ENCODE assay signal across 8 cellular contexts in the genomic region with DNA sequence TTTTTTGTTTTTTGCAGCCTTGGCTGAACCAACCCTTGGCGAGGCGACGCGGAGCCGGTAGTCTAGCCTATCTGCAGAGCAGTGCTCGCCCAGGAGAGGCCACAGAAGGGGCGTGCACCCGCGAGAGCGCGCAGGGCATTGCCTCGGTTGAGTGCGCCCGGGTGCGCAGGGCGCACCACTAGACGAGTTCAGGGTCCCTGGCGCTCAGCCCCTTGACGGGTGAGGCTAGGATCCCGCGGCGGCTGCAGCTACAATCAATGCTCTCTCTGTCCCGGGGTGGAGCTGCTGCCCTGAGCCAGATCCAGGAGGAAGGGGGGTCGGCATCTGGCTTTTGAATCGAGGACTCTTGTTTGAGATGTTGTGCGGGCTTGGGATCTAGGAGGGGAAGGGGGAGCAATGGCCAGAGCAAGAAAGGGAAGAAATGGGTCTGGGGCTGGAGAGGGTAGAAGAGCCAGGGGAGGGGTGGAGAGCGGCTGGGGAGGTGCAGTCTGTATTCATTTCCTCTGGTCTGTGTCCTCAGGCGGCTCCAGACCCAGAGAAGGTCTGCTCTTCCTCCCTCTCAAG. TPM values are rescaled to one million over a fixed set of nuclear protein-coding genes. Genes with fewer than 3 reads are reported as not detected.
DNase-seq lines count a peak whose midpoint lies in the region; ATAC-seq and TF ChIP-seq lines count a peak whose summit lies in the region.

No MANE protein-coding gene starts in this region.

- TF ChIP-seq CTCF in astrocyte of the spinal cord (IDR thresholded peaks at IDR 0.05; ENCODE audit: low read depth, low read length), result no peak
- no peak for TF ChIP-seq CTCF in lung (IDR thresholded peaks at IDR 0.05; ENCODE audit: control extremely low read depth, extremely low read depth)
- TF ChIP-seq CTCF in type B pancreatic cell (conservative IDR thresholded peaks at IDR 0.05), result no peak

- no peak for ATAC-seq in stimulated activated naive CD8-positive, alpha-beta T cell treated with anti-CD3 and anti-CD28 coated beads, Interleukin-15, Interleukin-2, amounts not matched to agents 100 U/mL and 50 U/mL, for 24 hours
- ATAC-seq in lung (ENCODE audit: insufficient read depth, low FRiP score) (no peak), GM19023 (IDR thresholded peaks at IDR 0.05; ENCODE audit: unreplicated experiment) (no peak)

- H3K9me3 Mint-ChIP-seq in stimulated activated naive CD8-positive, alpha-beta T cell treated with anti-CD3 and anti-CD28 coated beads, Interleukin-15, Interleukin-2, amounts not matched to agents 100 ng/mL and 50 ng/mL, for 24 hours, result no peaks in the 10 kb centered on the region
- H3K9me3 Mint-ChIP-seq in type B pancreatic cell, result no peaks in the 10 kb centered on the region

- peaks cover 50% of the 10 kb centered on the region for H3K27me3 Mint-ChIP-seq in stimulated activated naive CD8-positive, alpha-beta T cell treated with anti-CD3 and anti-CD28 coated beads, Interleukin-15, Interleukin-2, amounts not matched to agents 100 ng/mL and 50 ng/mL, for 24 hours
- H3K27me3 Mint-ChIP-seq in type B pancreatic cell, result peaks cover 62% of the 10 kb centered on the region

- H3K36me3 ChIP-seq in lung (ENCODE audit: control insufficient read depth in 2 of 2, insufficient read depth in 2 of 2, low read length in 2 of 2), result no peaks in the 10 kb centered on the region

- H3K4me3 ChIP-seq in astrocyte of the spinal cord (ENCODE audit: low read depth, low read length) (peak overlapping the region; percentile 67), lung (peak overlapping the region; percentile 3)

- H3K4me1 Mint-ChIP-seq in stimulated activated naive CD8-positive, alpha-beta T cell treated with anti-CD3 and anti-CD28 coated beads, Interleukin-15, Interleukin-2, amounts not matched to agents 100 ng/mL and 50 ng/mL, for 24 hours (ENCODE audit: low read depth), result peaks cover 21% of the 10 kb centered on the region
- H3K4me1 Mint-ChIP-seq in type B pancreatic cell (ENCODE audit: unreplicated experiment), result peaks cover 12% of the 10 kb centered on the region

- peaks cover 0 to 5% of the 10 kb centered on the region in 2 donors for H3K4me1 ChIP-seq in lung (ENCODE audit: control insufficient read depth in 2 of 2, insufficient read depth in 2 of 2, low read length in 2 of 2)

- H3K27me3 ChIP-seq in lung (ENCODE audit: control insufficient read depth, insufficient read depth), result peaks cover 3% of the 10 kb centered on the region

- in situ Hi-C loops in astrocyte of the spinal cord (cut with HindIII; ENCODE audit: low sequenced_read_pairs), result no loop called here

- 2 to 3% methylated on average over 28 of the region's 28 CpGs for WGBS in lung, 2 donors

- peak overlapping the region; percentile 42 for H3K4me3 Mint-ChIP-seq in stimulated activated naive CD8-positive, alpha-beta T cell treated with anti-CD3 and anti-CD28 coated beads, Interleukin-15, Interleukin-2, amounts not matched to agents 100 ng/mL and 50 ng/mL, for 24 hours
- peak overlapping the region; percentile 92 for H3K4me3 Mint-ChIP-seq in type B pancreatic cell

- no peaks in the 10 kb centered on the region for H3K36me3 Mint-ChIP-seq in stimulated activated naive CD8-positive, alpha-beta T cell treated with anti-CD3 and anti-CD28 coated beads, Interleukin-15, Interleukin-2, amounts not matched to agents 100 ng/mL and 50 ng/mL, for 24 hours (ENCODE audit: low read depth)
- peaks cover 4% of the 10 kb centered on the region for H3K36me3 Mint-ChIP-seq in type B pancreatic cell

- H3K27ac Mint-ChIP-seq in stimulated activated naive CD8-positive, alpha-beta T cell treated with anti-CD3 and anti-CD28 coated beads, Interleukin-15, Interleukin-2, amounts not matched to agents 100 ng/mL and 50 ng/mL, for 24 hours, result no peak overlapping the region
- H3K27ac Mint-ChIP-seq in type B pancreatic cell, result peak overlapping the region; percentile 72

- no peak for DNase-seq in stimulated activated naive CD8-positive, alpha-beta T cell treated with anti-CD3 and anti-CD28 coated beads, Interleukin-15, Interleukin-2, amounts not matched to agents 100 U/mL and 50 U/mL, for 24 hours
- no peak for DNase-seq in astrocyte of the spinal cord (ENCODE audit: low read depth, low spot score)
- no peak for DNase-seq in lung (ENCODE audit: low spot score)
- DNase-seq in type B pancreatic cell (ENCODE audit: extremely low spot score, unreplicated experiment), result no peak
- no peak for DNase-seq in activated CD4-positive, CD25-positive, alpha-beta regulatory T cell treated with anti-CD3 and anti-CD28 coated beads, Interleukin-2, amount 50 U/mL, for 72 hours
- no peak for DNase-seq in activated gamma-delta T cell treated with Interleukin-2 at 50 U/mL for 16 hours

- no peaks in the 10 kb centered on the region for H3K9me3 ChIP-seq in lung (ENCODE audit: control insufficient read depth in 2 of 2, insufficient read depth in 1 of 2, low read length in 1 of 2)

- no peak overlapping the region for H3K27ac ChIP-seq in lung (ENCODE audit: low read depth in 1 of 2, low read length in 1 of 2)

RNA-seq across cellular contexts. Expression of a gene that starts 0.9 kb away (rescaled TPM):
- 10 to 100 TPM in 1 of 2 donors, 1 to 10 TPM in 1; 9.8 to 16.8 TPM for total RNA-seq in lung
- 10 to 100 TPM in 1 of 2 donors, 1 to 10 TPM in 1; 5.1 to 44.2 TPM for polyA plus RNA-seq in lung
- total RNA-seq in type B pancreatic cell (ENCODE audit: low replicate concordance), result 2.0 and 19.0 TPM in 2 replicates

RNA-seq across cellular contexts. Expression of a gene that starts 40.5 kb away (rescaled TPM):
- 1 to 10 TPM; 4.9 to 6.5 TPM for total RNA-seq in lung
- polyA plus RNA-seq in lung, result 1 to 10 TPM; 1.7 to 2.1 TPM
- total RNA-seq in type B pancreatic cell (ENCODE audit: low replicate concordance), result 7.4 and 8.2 TPM in 2 replicates
